12 cellular contexts compared by ENCODE assay signal in the genomic region with DNA sequence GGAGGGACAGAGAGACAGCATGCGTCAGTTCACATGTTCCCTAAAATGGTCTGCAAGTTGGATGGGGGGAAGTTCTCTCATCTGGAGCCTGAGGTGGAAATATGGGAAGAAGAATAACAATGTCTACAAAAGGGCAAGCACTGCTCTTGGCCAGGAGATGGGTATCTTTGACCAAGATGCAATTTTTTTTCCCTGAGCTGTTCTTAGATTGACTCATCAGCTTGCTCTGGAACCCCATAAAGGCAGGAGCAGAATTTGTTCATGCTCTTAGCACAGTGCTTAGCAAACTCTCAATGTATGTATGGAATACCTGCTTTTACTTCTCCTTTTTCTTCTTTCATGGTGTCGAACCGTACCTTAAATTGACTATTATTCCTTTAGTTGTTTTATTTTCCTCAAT.
DNase-seq lines count a peak whose midpoint lies in the region; ATAC-seq, FAIRE-seq and TF ChIP-seq lines count a peak whose summit lies in the region.
"Had no signal": no experiment of that assay in that cellular context is flagged by ENCODE, and none has a peak within 500 bp of the region (broad histone marks: within the 10 kb centered on the region; RNA-seq: fewer than 3 reads in every experiment).

No MANE protein-coding gene starts in this region.

- H3K4me3 Mint-ChIP-seq in activated naive CD8-positive, alpha-beta T cell treated with anti-CD3 and anti-CD28 coated beads for 36 hours, result no peak overlapping the region
- H3K4me3 Mint-ChIP-seq in effector memory CD8-positive, alpha-beta T cell, result no peak overlapping the region

- no peak overlapping the region for H3K4ac ChIP-seq in H1 (replicated peaks; ENCODE audit: insufficient read length, low read depth, low read length)

- H3K9me3 Mint-ChIP-seq in activated naive CD8-positive, alpha-beta T cell treated with anti-CD3 and anti-CD28 coated beads for 36 hours, result peaks cover under 1% of the 10 kb centered on the region
- H3K9me3 Mint-ChIP-seq in effector memory CD8-positive, alpha-beta T cell, result no peaks in the 10 kb centered on the region

- no peak overlapping the region for H3K23ac ChIP-seq in H1 (ENCODE audit: insufficient read length)

- DNase-seq in H1 (ENCODE audit: low read depth in 1 of 2, low spot score in 2 of 2) (no peak), NCI-H1417 (lab: John Stamatoyannopoulos, UW) (no peak)
- DNase-seq in activated naive CD8-positive, alpha-beta T cell treated with anti-CD3 and anti-CD28 coated beads for 36 hours, result no peak
- no peak for DNase-seq in effector CD8-positive, alpha-beta T cell (lab: John Stamatoyannopoulos, UW)
- no peak for DNase-seq in effector memory CD8-positive, alpha-beta T cell
- DNase-seq: activated CD8-positive, alpha-beta memory T cell treated with anti-CD3 and anti-CD28 coated beads, Interleukin-2, amount 50 U/mL, for 48 hours; islet precursor cell; NCI-H187; ovary had no signal

- H3K4me3 ChIP-seq in H1 (ENCODE audit: extremely low read depth in 1 of 4, insufficient read depth in 2 of 4, low read depth in 3 of 4, low read length in 4 of 4), result no peak overlapping the region
- H3K4me3 ChIP-seq: ovary had no signal

- H2BK12ac ChIP-seq in H1 (ENCODE audit: low read depth, low read length), result no peak overlapping the region

- H3K4me1 Mint-ChIP-seq in activated naive CD8-positive, alpha-beta T cell treated with anti-CD3 and anti-CD28 coated beads for 36 hours, result peaks cover 12% of the 10 kb centered on the region
- H3K4me1 Mint-ChIP-seq in effector memory CD8-positive, alpha-beta T cell (ENCODE audit: low read depth in 2 of 2), result no peaks in the 10 kb centered on the region

- H3K36me3 Mint-ChIP-seq in activated naive CD8-positive, alpha-beta T cell treated with anti-CD3 and anti-CD28 coated beads for 36 hours, result no peaks in the 10 kb centered on the region
- no peaks in the 10 kb centered on the region for H3K36me3 Mint-ChIP-seq in effector memory CD8-positive, alpha-beta T cell (ENCODE audit: insufficient read depth)

- peaks cover 0 to 6% (median 3%) of the 10 kb centered on the region in 4 experiments; a peak in 4 of 7 replicates for H3K4me1 ChIP-seq in H1 (replicated peaks in 1 of 4; ENCODE audit: control insufficient read depth in 3 of 4, insufficient read depth in 4 of 4, low read length in 3 of 4)

- no peak overlapping the region for H2BK20ac ChIP-seq in H1 (ENCODE audit: low read length)

- 0 out of 2 replicates have a peak, but pooled peaks have one; percentile 7 for TF ChIP-seq CTCF in GM12874 (IDR thresholded peaks at IDR 0.05; ENCODE audit: insufficient read depth, low read depth, low read length)
- TF ChIP-seq CTCF in H1 (IDR thresholded peaks at IDR 0.05; ENCODE audit: control extremely low read depth in 1 of 3, insufficient read depth in 1 of 3, low read depth in 1 of 3, low read length in 3 of 3), result no peak

- ATAC-seq in GM21423 (IDR thresholded peaks at IDR 0.05; ENCODE audit: unreplicated experiment) (peak; percentile 46), HG03196 (IDR thresholded peaks at IDR 0.05; ENCODE audit: unreplicated experiment) (peak; percentile 45)
- ATAC-seq in effector memory CD8-positive, alpha-beta T cell (replicated peaks), result no peak

- H3K9ac ChIP-seq in H1 (replicated peaks in 1 of 4; ENCODE audit: extremely low read depth in 1 of 4, low read depth in 3 of 4, low read length in 3 of 4), result no peak overlapping the region

- no peak overlapping the region for H4K8ac ChIP-seq in H1 (ENCODE audit: extremely low read depth, insufficient read depth, low read length)

- H3K23me2 ChIP-seq in H1 (ENCODE audit: low read depth, low read length), result no peaks in the 10 kb centered on the region; the same call in 1 of the 2 replicates

- H3K36me3 ChIP-seq in H1 (ENCODE audit: control insufficient read depth in 2 of 4, insufficient read depth in 4 of 4, low read length in 3 of 4), result no peaks in the 10 kb centered on the region; a peak in 1 of 8 replicates
- H3K36me3 ChIP-seq: ovary had no signal

- no peak overlapping the region for H3K27ac ChIP-seq in H1 (ENCODE audit: low read depth, low read length)
- H3K27ac ChIP-seq: ovary had no signal

- peak overlapping the region; percentile 45; the same call in 1 of the 2 replicates for H2AFZ ChIP-seq in H1 (ENCODE audit: low read length)

- no peak overlapping the region for H3K4me2 ChIP-seq in H1 (ENCODE audit: insufficient read depth in 1 of 2, low read depth in 2 of 2, low read length in 2 of 2)

- no peak for TF ChIP-seq POLR2A in H1 (IDR thresholded peaks at IDR 0.05; ENCODE audit: control extremely low read depth in 1 of 2, low read depth in 2 of 2, low read length in 2 of 2)

- POLR2A ChIA-PET in H1 (lab: Charles Lee; ENCODE audit: partially characterized antibody), result no interaction called here

- H3K18ac ChIP-seq in H1 (ENCODE audit: extremely low read depth, low read length), result no peak overlapping the region

- H2BK15ac ChIP-seq in H1 (ENCODE audit: low read length), result no peak overlapping the region

- H3K79me2 ChIP-seq in H1 (ENCODE audit: control insufficient read depth in 1 of 2, insufficient read depth in 2 of 2, low read length in 2 of 2), result no peaks in the 10 kb centered on the region

- no peak overlapping the region for H2BK5ac ChIP-seq in H1 (ENCODE audit: low read depth, low read length)

- no peaks in the 10 kb centered on the region for H3K27me3 ChIP-seq in H1 (replicated peaks in 1 of 4; ENCODE audit: control insufficient read depth in 3 of 4, extremely low read depth in 1 of 4, insufficient read depth in 3 of 4, low read length in 3 of 4)
- H3K27me3 ChIP-seq: ovary had no signal

- no peak overlapping the region for H2AK5ac ChIP-seq in H1 (ENCODE audit: low read depth, low read length)

- CTCF ChIA-PET in H1 (lab: Charles Lee; ENCODE audit: partially characterized antibody), result interaction anchor here (0.6 to 1.9 kb wide), 2 partner anchors 66 to 214 kb away, joined by 3 to 5 read pairs; no protein-coding TSS in a partner anchor

- peaks cover 25% of the 10 kb centered on the region for H3K27me3 Mint-ChIP-seq in activated naive CD8-positive, alpha-beta T cell treated with anti-CD3 and anti-CD28 coated beads for 36 hours
- peaks cover 47 to 63% of the 10 kb centered on the region in 2 donors for H3K27me3 Mint-ChIP-seq in effector memory CD8-positive, alpha-beta T cell

- no peak overlapping the region for H3K56ac ChIP-seq in H1 (replicated peaks; ENCODE audit: insufficient read length, low read depth, low read length)

- no peak for FAIRE-seq in H1 (lab: Jason Lieb, UNC)

- H3K14ac ChIP-seq in H1 (ENCODE audit: insufficient read length), result no peak overlapping the region

- no peak overlapping the region for H2BK120ac ChIP-seq in H1 (replicated peaks; ENCODE audit: low read depth, low read length)

- 96% methylated on average over 3 of the region's 3 CpGs; no CpG with 5 or more reads in 1 of the 2 experiments for WGBS in H1 (ENCODE audit: extremely low coverage in 1 of 2, insufficient coverage in 1 of 2, insufficient read length in 1 of 2, insufficient replicate concordance in 2 of 2, low coverage in 1 of 2, low lambda C conversion rate in 2 of 2, missing lambda C conversion rate in 1 of 2), 2 experiments

- no peak overlapping the region for H3K27ac Mint-ChIP-seq in activated naive CD8-positive, alpha-beta T cell treated with anti-CD3 and anti-CD28 coated beads for 36 hours
- no peak overlapping the region for H3K27ac Mint-ChIP-seq in effector memory CD8-positive, alpha-beta T cell

- TF ChIP-seq RAD21 in H1 (IDR thresholded peaks at IDR 0.05 in 1 of 2, conservative IDR thresholded peaks at IDR 0.05 in 1 of 2; ENCODE audit: low read depth in 2 of 2, low read length in 2 of 2), result no peak

- no peak overlapping the region for H4K5ac ChIP-seq in H1 (ENCODE audit: insufficient read length, low read depth, low read length)

- no peak overlapping the region for H4K91ac ChIP-seq in H1 (replicated peaks; ENCODE audit: insufficient read length, low read length)

- H4K20me1 ChIP-seq in H1 (replicated peaks in 1 of 2; ENCODE audit: control insufficient read depth in 1 of 2, insufficient read depth in 2 of 2, low read length in 2 of 2), result no peaks in the 10 kb centered on the region

- H3K79me1 ChIP-seq in H1 (ENCODE audit: low read depth, low read length), result no peaks in the 10 kb centered on the region

- no peaks in the 10 kb centered on the region for H3K9me3 ChIP-seq in H1 (ENCODE audit: insufficient read depth in 2 of 2, low read depth in 1 of 2, low read length in 1 of 2)
- H3K9me3 ChIP-seq: ovary had no signal

- no peak for TF ChIP-seq EP300 in H1 (IDR thresholded peaks at IDR 0.05; ENCODE audit: borderline replicate concordance in 1 of 2, low read depth in 2 of 2, low read length in 2 of 2)

TF ChIP-seq in H1, 55 proteins besides CTCF, POLR2A, EP300 and RAD21:
- TF ChIP-seq SAP30 (IDR thresholded peaks at IDR 0.05; ENCODE audit: insufficient read depth, insufficient replicate concordance, low read length) (no peak), EZH2 (IDR thresholded peaks at IDR 0.05; ENCODE audit: low read depth, low read length, severe bottlenecking) (no peak), SIRT6 (IDR thresholded peaks at IDR 0.05; ENCODE audit: low read length) (no peak), YY1 (IDR thresholded peaks at IDR 0.05; ENCODE audit: low read depth, low read length) (no peak), MAFK (IDR thresholded peaks at IDR 0.05; ENCODE audit: low read depth, low read length) (no peak), RFX5 (IDR thresholded peaks at IDR 0.05; ENCODE audit: borderline replicate concordance, low read depth, low read length) (no peak), TCF12 (IDR thresholded peaks at IDR 0.05; ENCODE audit: low read depth, low read length) (no peak), TBP (IDR thresholded peaks at IDR 0.05; ENCODE audit: low read depth, low read length) (no peak), SP4 (IDR thresholded peaks at IDR 0.05; ENCODE audit: low read length) (no peak), POLR2AphosphoS5 (IDR thresholded peaks at IDR 0.05; ENCODE audit: low read depth, low read length) (no peak), SP2 (IDR thresholded peaks at IDR 0.05; ENCODE audit: low read length) (no peak), GTF2F1 (IDR thresholded peaks at IDR 0.05; ENCODE audit: borderline replicate concordance, low read depth, low read length) (no peak), TEAD4 (IDR thresholded peaks at IDR 0.05; ENCODE audit: low read depth, low read length) (no peak)
- TF ChIP-seq, protein P1, sequence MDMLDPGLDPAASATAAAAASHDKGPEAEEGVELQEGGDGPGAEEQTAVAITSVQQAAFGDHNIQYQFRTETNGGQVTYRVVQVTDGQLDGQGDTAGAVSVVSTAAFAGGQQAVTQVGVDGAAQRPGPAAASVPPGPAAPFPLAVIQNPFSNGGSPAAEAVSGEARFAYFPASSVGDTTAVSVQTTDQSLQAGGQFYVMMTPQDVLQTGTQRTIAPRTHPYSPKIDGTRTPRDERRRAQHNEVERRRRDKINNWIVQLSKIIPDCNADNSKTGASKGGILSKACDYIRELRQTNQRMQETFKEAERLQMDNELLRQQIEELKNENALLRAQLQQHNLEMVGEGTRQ (IDR thresholded peaks at IDR 0.05; ENCODE audit: low read length), result no peak
TF ChIP-seq in H1: peak in this region for 0.
